17 cellular contexts compared by ENCODE assay signal in genomic region chr7:46784746-46785145, GRCh38.
DNase-seq lines count a peak whose midpoint lies in the region; ATAC-seq, FAIRE-seq and TF ChIP-seq lines count a peak whose summit lies in the region.
"Had no signal": no experiment of that assay in that cellular context is flagged by ENCODE, and none has a peak within 500 bp of the region (broad histone marks: within the 10 kb centered on the region; RNA-seq: fewer than 3 reads in every experiment).

No MANE protein-coding gene starts in this region.

- H4K20me1 ChIP-seq in PC-3 (ENCODE audit: low read length), result no peaks in the 10 kb centered on the region
- no peaks in the 10 kb centered on the region for H4K20me1 ChIP-seq in endothelial cell of umbilical vein (replicated peaks; ENCODE audit: control insufficient read depth, extremely low read depth, insufficient read depth, low read length)

- H3K9me2 ChIP-seq in PC-3 (replicated peaks; ENCODE audit: low read length), result no peaks in the 10 kb centered on the region

- BruUV-seq in PC-3 (replicated peaks; lab: Mats Ljungman, UMichigan) (no TSS peak), endothelial cell of umbilical vein (replicated peaks; lab: Mats Ljungman, UMichigan) (no TSS peak)

- peak overlapping the region; percentile 11; the same call in 1 of the 2 replicates for H3K4me3 ChIP-seq in PC-3 (ENCODE audit: low read length)
- H3K4me3 ChIP-seq in endothelial cell of umbilical vein (replicated peaks in 1 of 3; ENCODE audit: insufficient read depth in 1 of 3, low read depth in 1 of 3, low read length in 3 of 3), result no peak overlapping the region
- no peak overlapping the region for H3K4me3 ChIP-seq in mucosa of descending colon
- H3K4me3 ChIP-seq: left ventricle myocardium inferior had no signal

- in situ Hi-C loops in GM13977 (cut with MboI; ENCODE audit: low pct_unique_long_range_greater_than_20kb, low sequenced_read_pairs, unreplicated experiment), result no loop called here

- H3K27ac ChIP-seq in PC-3 (ENCODE audit: low read length), result peak overlapping the region; percentile 96
- peak overlapping the region; percentile 45 for H3K27ac ChIP-seq in endothelial cell of umbilical vein (ENCODE audit: insufficient read depth, low read depth, low read length)
- H3K27ac ChIP-seq: left ventricle myocardium inferior had no signal

- H3K9me3 ChIP-seq in PC-3 (ENCODE audit: low read length), result no peaks in the 10 kb centered on the region
- no peaks in the 10 kb centered on the region for H3K9me3 ChIP-seq in endothelial cell of umbilical vein (replicated peaks; ENCODE audit: control insufficient read depth, insufficient read depth, low read length)
- no peaks in the 10 kb centered on the region for H3K9me3 ChIP-seq in mucosa of descending colon

- H3K9ac ChIP-seq in PC-3 (ENCODE audit: low read length), result peak overlapping the region; percentile 68
- no peak overlapping the region for H3K9ac ChIP-seq in endothelial cell of umbilical vein (replicated peaks; ENCODE audit: extremely low read depth, insufficient read depth, low read length)

- H3K4me1 ChIP-seq in PC-3 (ENCODE audit: insufficient read depth, low read length), result peaks cover 38% of the 10 kb centered on the region
- peaks cover 13% of the 10 kb centered on the region for H3K4me1 ChIP-seq in endothelial cell of umbilical vein (ENCODE audit: control insufficient read depth, extremely low read depth, insufficient read depth, low read length)
- no peaks in the 10 kb centered on the region for H3K4me1 ChIP-seq in mucosa of descending colon (ENCODE audit: low read depth)
- H3K4me1 ChIP-seq: left ventricle myocardium inferior had no signal

- TF ChIP-seq CTCF in PC-3 (conservative IDR thresholded peaks at IDR 0.05; ENCODE audit: low read depth, low read length), result no peak
- no peak for TF ChIP-seq CTCF in endothelial cell of umbilical vein (IDR thresholded peaks at IDR 0.05; ENCODE audit: extremely low read depth in 1 of 2, insufficient read depth in 1 of 2, low read depth in 1 of 2, low read length in 2 of 2)
- TF ChIP-seq CTCF in mucosa of descending colon (IDR thresholded peaks at IDR 0.05), result no peak
- TF ChIP-seq CTCF in GM13977 (IDR thresholded peaks at IDR 0.05; ENCODE audit: extremely low read depth, insufficient read depth, missing control alignments), result no peak

- dilution Hi-C loops in endothelial cell of umbilical vein (cut with MboI; ENCODE audit: extremely low pct_ligation_motif_present, low sequenced_read_pairs), result no loop called here

- H3K27me3 ChIP-seq in PC-3 (ENCODE audit: low read length), result no peaks in the 10 kb centered on the region
- H3K27me3 ChIP-seq in endothelial cell of umbilical vein (ENCODE audit: control insufficient read depth in 2 of 2, insufficient read depth in 2 of 2, low read length in 2 of 2), result no peaks in the 10 kb centered on the region

- DNase-seq in EL (peak; percentile 59), PC-3 (peak; percentile 96), endothelial cell of umbilical vein (ENCODE audit: low read depth, low spot score) (peak; percentile 91), mucosa of descending colon (no peak), NCI-H1105 (lab: John Stamatoyannopoulos, UW) (no peak), GM13977 (ENCODE audit: low spot score) (no peak)
- no peak for DNase-seq in activated T-cell treated with anti-CD3 and anti-CD28 coated beads, Interleukin-2, amount 50 U/mL, for 1 hour
- DNase-seq: activated CD4-positive, CD25-positive, alpha-beta regulatory T cell; C1 segment of cervical spinal cord; GF-D8; left ventricle myocardium inferior; naive thymus-derived CD8-positive, alpha-beta T cell; NCI-H2107; retina; stimulated activated CD4-positive, alpha-beta T cell treated with anti-CD3 and anti-CD28 coated beads, Interleukin-2, amount 100 ng/mL, for 48 hours had no signal

- H3K4me2 ChIP-seq in PC-3 (ENCODE audit: low read length) (peak overlapping the region; percentile 63), endothelial cell of umbilical vein (ENCODE audit: insufficient read depth, low read length) (peak overlapping the region; percentile 50)

- peak; percentile 72 for ATAC-seq in PC-3
- ATAC-seq in mucosa of descending colon, result peak; percentile 40
- no peak for ATAC-seq in HG02642 (IDR thresholded peaks at IDR 0.05; ENCODE audit: poor library complexity, unreplicated experiment)
- ATAC-seq: naive thymus-derived CD8-positive, alpha-beta T cell had no signal

- POLR2A ChIA-PET in PC-3 (lab: Charles Lee; ENCODE audit: unreplicated experiment), result no interaction called here
- POLR2A ChIA-PET in endothelial cell of umbilical vein (lab: Charles Lee), result no interaction called here

- TF ChIP-seq POLR2A in endothelial cell of umbilical vein (IDR thresholded peaks at IDR 0.05; ENCODE audit: low read depth, low read length), result no peak

- H3K79me2 ChIP-seq in PC-3 (ENCODE audit: low read length), result no peaks in the 10 kb centered on the region
- H3K79me2 ChIP-seq in endothelial cell of umbilical vein (ENCODE audit: control insufficient read depth, insufficient read depth, low read length), result no peaks in the 10 kb centered on the region

- no peaks in the 10 kb centered on the region for H3K9me1 ChIP-seq in endothelial cell of umbilical vein (replicated peaks; ENCODE audit: control insufficient read depth, extremely low read depth, insufficient read depth, low read length)

- CTCF ChIA-PET in PC-3 (lab: Charles Lee) (interaction anchor here (0.5 to 0.8 kb wide), 3 partner anchors 39 to 863 kb away, joined by 3 to 4 read pairs (median 3); no protein-coding TSS in a partner anchor), endothelial cell of umbilical vein (lab: Charles Lee) (interaction anchor here (1.2 kb wide), 1 partner anchor 862 kb away, joined by 5 read pairs; no protein-coding TSS in a partner anchor)

- intact Hi-C loops in PC-3 (cut with micrococcal nuclease) (loop anchor here (5.0 kb wide), 1 partner anchor 862 kb away; the partner anchor contains the start of gene IGFBP3), endothelial cell of umbilical vein (cut with micrococcal nuclease) (loop anchor here (2.0 to 5.0 kb wide), 3 partner anchors 54 to 253 kb away; no protein-coding TSS in a partner anchor), mucosa of descending colon (cut with DNase I, micrococcal nuclease) (no loop called here)

- H2AFZ ChIP-seq in PC-3 (ENCODE audit: low read length), result no peak overlapping the region
- H2AFZ ChIP-seq in endothelial cell of umbilical vein (ENCODE audit: low read depth, low read length), result no peak overlapping the region

- H3F3A ChIP-seq in PC-3 (ENCODE audit: low read length, unreplicated experiment), result peaks cover 6% of the 10 kb centered on the region

- FAIRE-seq in endothelial cell of umbilical vein (lab: Jason Lieb, UNC), result peak; percentile 75
- FAIRE-seq: H1 had no signal

- H3K36me3 ChIP-seq in PC-3 (ENCODE audit: low read depth, low read length) (no peaks in the 10 kb centered on the region), endothelial cell of umbilical vein (ENCODE audit: control insufficient read depth in 2 of 2, extremely low read depth in 1 of 2, insufficient read depth in 2 of 2, low read length in 2 of 2) (no peaks in the 10 kb centered on the region), mucosa of descending colon (ENCODE audit: low read depth) (no peaks in the 10 kb centered on the region)
- H3K36me3 ChIP-seq: left ventricle myocardium inferior had no signal

TF ChIP-seq in endothelial cell of umbilical vein, 7 proteins besides CTCF, POLR2A, EP300 and RAD21:
- no peak for TF ChIP-seq MYC (IDR thresholded peaks at IDR 0.05; ENCODE audit: low read depth, low read length)
- TF ChIP-seq FOS (IDR thresholded peaks at IDR 0.05; ENCODE audit: borderline replicate concordance, insufficient read depth, low read length), result peak; percentile 96
- peak; percentile 44 for TF ChIP-seq GATA2 (IDR thresholded peaks at IDR 0.05; ENCODE audit: insufficient read depth, insufficient read length, low read depth, low read length)
- peak; percentile 39 for TF ChIP-seq POLR2AphosphoS5 (IDR thresholded peaks at IDR 0.05; ENCODE audit: insufficient read depth, low read depth, low read length)
- peak; percentile 87 for TF ChIP-seq JUN (IDR thresholded peaks at IDR 0.05; ENCODE audit: borderline replicate concordance, insufficient read depth, insufficient read length, low read depth)
- no peak for TF ChIP-seq MAX (IDR thresholded peaks at IDR 0.05; ENCODE audit: insufficient read depth, insufficient read length)
- TF ChIP-seq EZH2 (IDR thresholded peaks at IDR 0.05; ENCODE audit: borderline replicate concordance, low read depth, low read length, severe bottlenecking), result no peak

Comparison
In these comparisons a context has a peak if more than half of its experiments do, and no peak if none do; other contexts are left out.
1. DNase-seq: peak in EL (single experiment), PC-3 (single experiment) and endothelial cell of umbilical vein (single experiment); none in mucosa of descending colon (0 of 3), activated T-cell treated with anti-CD3 and anti-CD28 coated beads, Interleukin-2, amount 50 U/mL, for 1 hour (single experiment), NCI-H1105 (single experiment) and GM13977 (single experiment).
2. intact Hi-C loops: an anchor here in PC-3 (5.0 kb wide) and endothelial cell of umbilical vein (2.0 to 5.0 kb wide); none called in mucosa of descending colon.